In the genomic region with DNA sequence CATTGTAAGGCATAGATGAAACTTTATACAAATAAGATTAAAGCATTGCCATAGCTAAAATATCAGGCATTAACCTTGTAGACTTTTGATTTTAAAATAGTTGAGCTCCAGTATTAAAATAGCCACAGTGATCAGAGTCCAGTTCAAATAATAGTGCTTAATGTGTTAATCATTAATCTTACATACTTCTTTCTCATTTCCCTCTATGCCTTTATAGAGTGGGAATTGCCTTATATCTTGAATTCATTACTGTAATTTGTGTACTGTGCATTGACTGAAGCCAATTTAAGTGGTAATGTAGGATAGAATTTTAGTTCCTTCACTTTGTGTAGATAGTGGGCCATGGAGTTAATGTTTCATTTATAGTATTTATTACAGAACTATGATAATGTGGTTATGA, we compare ENCODE assay signal across 16 cellular contexts.
"Had no signal": no experiment of that assay in that cellular context is flagged by ENCODE, and none has a peak within 500 bp of the region (broad histone marks: within the 10 kb centered on the region; RNA-seq: fewer than 3 reads in every experiment).

No MANE protein-coding gene starts in this region.

- H3K36me3 ChIP-seq: heart left ventricle, neutrophil, right atrium auricular region had no signal

- H3K9me3 ChIP-seq: neutrophil had no signal

- H3K27ac ChIP-seq: coronary artery, heart left ventricle, neutrophil, right atrium auricular region had no signal

- DNase-seq: effector CD4-positive, alpha-beta T cell; endodermal cell; foreskin melanocyte; heart left ventricle; hippocampal formation; mammary epithelial cell; naive thymus-derived CD4-positive, alpha-beta T cell; nephron progenitor cell; stimulated activated CD4-positive, alpha-beta T cell treated with anti-CD3 and anti-CD28 coated beads, Interleukin-2, amount 100 ng/mL, for 48 hours; stimulated activated naive CD4-positive, alpha-beta T cell treated with Interleukin-2 at 50 U/mL for 16 hours; trophoblast cell had no signal

- H3K27me3 ChIP-seq: heart left ventricle, neutrophil, right atrium auricular region had no signal

- ATAC-seq: heart left ventricle; naive thymus-derived CD4-positive, alpha-beta T cell had no signal

- FAIRE-seq: endothelial cell of umbilical vein had no signal

- H3K4me1 ChIP-seq: heart left ventricle, right atrium auricular region had no signal

- H3K4me3 ChIP-seq: coronary artery, heart left ventricle, right atrium auricular region, smooth muscle cell had no signal
